In the genomic region with DNA sequence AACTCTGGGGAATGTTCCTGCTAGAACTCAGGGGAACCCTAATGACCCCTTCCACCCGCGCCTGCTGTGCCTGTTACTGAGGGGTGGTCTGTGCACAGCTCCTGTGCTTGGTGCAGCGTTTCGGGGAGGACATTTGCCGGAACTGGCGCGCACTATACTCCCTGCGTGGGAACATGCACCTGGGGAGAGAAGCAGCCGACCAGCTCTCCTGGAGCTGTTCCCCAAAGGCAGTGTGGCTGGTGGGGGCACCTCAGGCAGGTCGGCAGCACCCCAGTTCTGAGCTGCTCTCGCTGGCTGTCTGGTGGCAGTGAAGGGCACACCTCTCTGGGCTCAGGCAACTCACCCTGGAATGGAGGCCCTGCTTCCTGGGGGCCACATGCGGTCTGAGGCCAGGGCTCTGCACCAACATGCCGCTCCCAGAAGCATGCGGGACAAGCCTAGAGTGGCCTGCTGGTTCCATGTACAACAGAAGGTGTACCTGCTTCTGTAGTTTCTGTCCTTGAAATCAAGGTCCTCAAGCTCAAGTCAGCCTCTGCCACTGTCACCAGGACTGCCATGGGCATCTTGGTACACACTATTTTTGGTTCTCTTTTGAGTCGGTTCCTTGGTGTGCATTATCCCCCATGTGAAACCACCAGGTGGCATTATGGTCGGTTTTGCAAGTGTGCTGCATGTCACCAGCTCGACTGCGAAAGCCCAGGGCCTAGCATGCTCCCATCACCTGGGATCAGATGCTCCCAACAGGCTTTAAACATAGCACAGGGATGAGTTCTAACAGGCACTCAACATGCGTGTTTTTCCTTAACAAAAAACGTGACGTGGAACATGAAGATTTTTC, we compare ENCODE assay signal across 10 cellular contexts. TPM values are rescaled to one million over a fixed set of nuclear protein-coding genes. Genes with fewer than 3 reads are reported as not detected.
A peak's percentile ranks its signal among the peaks of the same experiment; 100 is the strongest.
DNase-seq lines count a peak whose midpoint lies in the region; ATAC-seq and TF ChIP-seq lines count a peak whose summit lies in the region.
"Had no signal": no experiment of that assay in that cellular context is flagged by ENCODE, and none has a peak within 500 bp of the region (broad histone marks: within the 10 kb centered on the region; RNA-seq: fewer than 3 reads in every experiment).

No MANE protein-coding gene starts in this region.

- TF ChIP-seq CTCF in BE2C (IDR thresholded peaks at IDR 0.05; ENCODE audit: low read depth, low read length) (peak; percentile 41), GM20000 (IDR thresholded peaks at IDR 0.05; ENCODE audit: extremely low read depth, missing control alignments) (peak; percentile 10), activated B cell treated with CpG ODN at 0.5 μM for 24 hours (IDR thresholded peaks at IDR 0.05) (no peak)

- H3K36me3 ChIP-seq in BE2C: peaks cover 8% of the 10 kb centered on the region

- H3K9me3 ChIP-seq in BE2C: no peaks in the 10 kb centered on the region

- H3K27me3 ChIP-seq in BE2C (no peaks in the 10 kb centered on the region), layer of hippocampus (ENCODE audit: control insufficient read depth, insufficient read depth, low read length) (no peaks in the 10 kb centered on the region)

- H3K27ac ChIP-seq in layer of hippocampus (ENCODE audit: low read depth, low read length): peak overlapping the region; percentile 3

- POLR2A ChIA-PET in activated B cell treated with CpG ODN at 0.5 μM for 24 hours (lab: Charles Lee): no interaction called here

- H3K27me3 Mint-ChIP-seq in activated B cell treated with CpG ODN at 0.5 μM for 24 hours: no peaks in the 10 kb centered on the region

- DNase-seq in BE2C (peak; percentile 40), GM20000 (ENCODE audit: low spot score) (peak; percentile 68), activated B cell treated with CpG ODN at 0.5 μM for 24 hours (no peak), DMS114 treated with DMSO at 0.1 percent for 48 hours (lab: John Stamatoyannopoulos, UW; ENCODE audit: unreplicated experiment) (no peak), mucosa of gallbladder (ENCODE audit: low spot score) (no peak), NCI-H2227 (lab: John Stamatoyannopoulos, UW; ENCODE audit: unreplicated experiment) (no peak)
- DNase-seq: KG1, occipital lobe had no signal

- no peaks in the 10 kb centered on the region for H3K9me3 Mint-ChIP-seq in activated B cell treated with CpG ODN at 0.5 μM for 24 hours

- no peak overlapping the region for H3K4me3 ChIP-seq in BE2C (ENCODE audit: low read depth, low read length)

- no peak overlapping the region for H3K27ac Mint-ChIP-seq in activated B cell treated with CpG ODN at 0.5 μM for 24 hours

- CTCF ChIA-PET in activated B cell treated with CpG ODN at 0.5 μM for 24 hours (lab: Charles Lee): interaction anchor here (0.6 to 1.6 kb wide), 3 partner anchors 19 to 109 kb away, joined by 3 to 7 read pairs (median 3); no protein-coding TSS in a partner anchor

- H3K36me3 Mint-ChIP-seq in activated B cell treated with CpG ODN at 0.5 μM for 24 hours (ENCODE audit: low read depth): peaks cover 71% of the 10 kb centered on the region

- no peak overlapping the region for H3K4me3 Mint-ChIP-seq in activated B cell treated with CpG ODN at 0.5 μM for 24 hours

- ATAC-seq in activated B cell treated with CpG ODN at 0.5 μM for 24 hours (ENCODE audit: low read depth) (peak; percentile 52), HG02678 (IDR thresholded peaks at IDR 0.05; ENCODE audit: unreplicated experiment) (no peak)

- H3K4me1 ChIP-seq in BE2C: no peaks in the 10 kb centered on the region

- H3K4me1 Mint-ChIP-seq in activated B cell treated with CpG ODN at 0.5 μM for 24 hours: no peaks in the 10 kb centered on the region

- intact Hi-C loops in activated B cell treated with CpG ODN at 0.5 μM for 24 hours (cut with micrococcal nuclease): loop anchor here (1.0 kb wide), 1 partner anchor 109 kb away; no protein-coding TSS in a partner anchor

RNA-seq across cellular contexts. Expression of gene MRNIP, which starts 7.8 kb away (rescaled TPM):
- polyA plus RNA-seq in BE2C (2012; ENCODE audit: insufficient read depth, insufficient read length, low read depth): 58.0 TPM
- total RNA-seq in activated B cell treated with CpG ODN at 0.5 μM for 24 hours: 54.6 and 70.0 TPM in 2 replicates
- total RNA-seq in mucosa of gallbladder: 38.6 TPM

RNA-seq across cellular contexts. Expression of gene TBC1D9B, which starts 41.2 kb away (rescaled TPM):
- 91.3 TPM for polyA plus RNA-seq in BE2C (2012; ENCODE audit: insufficient read depth, insufficient read length, low read depth)
- total RNA-seq in activated B cell treated with CpG ODN at 0.5 μM for 24 hours: 111 and 117 TPM in 2 replicates
- 149 TPM for total RNA-seq in mucosa of gallbladder

RNA-seq across cellular contexts. Expression of gene SQSTM1, which starts 45.8 kb away (rescaled TPM):
- polyA plus RNA-seq in BE2C (2012; ENCODE audit: insufficient read depth, insufficient read length, low read depth): 269 TPM
- total RNA-seq in activated B cell treated with CpG ODN at 0.5 μM for 24 hours: 243 and 252 TPM in 2 replicates
- 711 TPM for total RNA-seq in mucosa of gallbladder

RNA-seq across cellular contexts. Expression of gene MGAT4B, which starts 59.8 kb away (rescaled TPM):
- 246 TPM for polyA plus RNA-seq in BE2C (2012; ENCODE audit: insufficient read depth, insufficient read length, low read depth)
- total RNA-seq in activated B cell treated with CpG ODN at 0.5 μM for 24 hours (73.6 and 85.3 TPM in 2 replicates), mucosa of gallbladder (272 TPM)

Comparison
In these comparisons a context has a peak if more than half of its experiments do, and no peak if none do; other contexts are left out.
1. DNase-seq: peak in BE2C (single experiment) and GM20000 (single experiment); none in activated B cell treated with CpG ODN at 0.5 μM for 24 hours (single experiment), DMS114 treated with DMSO at 0.1 percent for 48 hours (single experiment), mucosa of gallbladder (single experiment) and NCI-H2227 (single experiment).